In genomic region chr1:213657879-213658278, GRCh38 we compare ENCODE assay signal across 16 cellular contexts.
"Had no signal": no experiment of that assay in that cellular context is flagged by ENCODE, and none has a peak within 500 bp of the region (broad histone marks: within the 10 kb centered on the region; RNA-seq: fewer than 3 reads in every experiment).

No MANE protein-coding gene starts in this region.

- H3K4me3 ChIP-seq: K562 had no signal

- H3K27me3 Mint-ChIP-seq: activated B cell treated with CpG ODN at 0.5 μM for 24 hours, T-helper 17 cell had no signal

- H3K4me1 Mint-ChIP-seq: activated B cell treated with CpG ODN at 0.5 μM for 24 hours; activated CD4-positive, alpha-beta T cell treated with anti-CD3 and anti-CD28 coated beads, Interleukin-2, amount 10 ng/mL, durations not matched to agents 24 days and 14 days; central memory CD8-positive, alpha-beta T cell; T-helper 17 cell had no signal

- H3K4me3 Mint-ChIP-seq: activated B cell treated with CpG ODN at 0.5 μM for 24 hours; activated CD4-positive, alpha-beta T cell treated with anti-CD3 and anti-CD28 coated beads, Interleukin-2, amount 10 ng/mL, durations not matched to agents 24 days and 14 days; central memory CD8-positive, alpha-beta T cell; T-helper 17 cell had no signal

- ATAC-seq: K562, T-helper 17 cell had no signal

- H3K27ac Mint-ChIP-seq: activated B cell treated with CpG ODN at 0.5 μM for 24 hours; activated CD4-positive, alpha-beta T cell treated with anti-CD3 and anti-CD28 coated beads, Interleukin-2, amount 10 ng/mL, durations not matched to agents 24 days and 14 days; T-helper 17 cell had no signal

- DNase-seq: activated B cell treated with CpG ODN at 0.5 μM for 24 hours; activated CD4-positive, alpha-beta T cell treated with anti-CD3 and anti-CD28 coated beads for 1 hour; activated CD4-positive, alpha-beta T cell treated with anti-CD3 and anti-CD28 coated beads, Interleukin-2, amount 10 ng/mL, durations not matched to agents 24 days and 14 days; activated CD4-positive, alpha-beta T cell treated with anti-CD3 and anti-CD28 coated beads, Interleukin-2, amount 50 U/mL, for 48 hours; activated naive CD4-positive, alpha-beta T cell treated with anti-CD3 and anti-CD28 coated beads, Interleukin-2, amount 50 U/mL, for 16 hours; aorta; Karpas-422; MM.1S; NCI-H187 treated with DMSO at 0.1 percent for 48 hours; NCI-H524 treated with DMSO at 0.1 percent for 48 hours; NCI-H748 treated with DMSO at 0.1 percent for 48 hours; SIG-M5; T-helper 17 cell; T-helper 9 cell had no signal

- H3K9me3 Mint-ChIP-seq: activated B cell treated with CpG ODN at 0.5 μM for 24 hours; activated CD4-positive, alpha-beta T cell treated with anti-CD3 and anti-CD28 coated beads, Interleukin-2, amount 10 ng/mL, durations not matched to agents 24 days and 14 days had no signal
